ENCODE assay signal across 8 cellular contexts in the genomic region with DNA sequence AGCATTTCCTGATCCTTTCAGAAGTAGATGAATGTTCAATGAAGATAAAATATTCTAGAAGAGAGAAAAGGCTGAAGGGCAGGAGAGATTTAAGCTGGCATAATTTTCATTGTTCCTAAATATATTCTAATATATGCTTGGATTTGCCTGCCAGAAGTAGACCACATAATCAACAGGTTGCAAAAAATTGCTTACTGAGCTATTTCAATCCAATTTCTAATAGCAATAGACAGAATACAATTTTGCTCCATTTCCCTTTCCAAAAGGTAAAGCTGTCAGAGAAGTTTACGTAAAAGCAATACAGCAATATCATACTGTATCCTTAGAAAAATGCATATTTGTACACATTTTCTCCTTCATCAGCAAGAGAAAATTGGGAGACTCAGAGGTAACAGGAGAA.
"Had no signal": no experiment of that assay in that cellular context is flagged by ENCODE, and none has a peak within 500 bp of the region (broad histone marks: within the 10 kb centered on the region; RNA-seq: fewer than 3 reads in every experiment).

No MANE protein-coding gene starts in this region.

- DNase-seq: GDM1, GF-D8 had no signal

- FAIRE-seq: G401.6, GM12878, GM12891, GM12892, GM18507, GM19239 had no signal

- H3K4me3 ChIP-seq: GM12878 had no signal

- ATAC-seq: GM12878 had no signal
